Comparison of ENCODE assay signal across 23 cellular contexts in genomic region chr10:131201741-131202515, GRCh38.
A peak's percentile ranks its signal among the peaks of the same experiment; 100 is the strongest.
DNase-seq lines count a peak whose midpoint lies in the region; ATAC-seq, FAIRE-seq and TF ChIP-seq lines count a peak whose summit lies in the region.
"Had no signal": no experiment of that assay in that cellular context is flagged by ENCODE, and none has a peak within 500 bp of the region (broad histone marks: within the 10 kb centered on the region; RNA-seq: fewer than 3 reads in every experiment).

No MANE protein-coding gene starts in this region.

- intact Hi-C loops in spleen (cut with DNase I; ENCODE audit: low total_unique reads) (no loop called here), HepG2 (cut with micrococcal nuclease; ENCODE audit: unreplicated experiment) (no loop called here)

- CTCF ChIA-PET in HepG2 (lab: Yijun Ruan, JAX; ENCODE audit: low intra/inter-chr PET ratio, low total read pairs): no interaction called here

- no peak overlapping the region for H4K5ac ChIP-seq in H9 (ENCODE audit: insufficient read length, low read depth, low read length)

- no peak overlapping the region for H3T11ph ChIP-seq in H9 (ENCODE audit: low read length)

- no peak overlapping the region for H3K23ac ChIP-seq in H9 (ENCODE audit: insufficient read length, low read depth, low read length)

- no peak overlapping the region for H3K9ac ChIP-seq in H9 (ENCODE audit: extremely low read depth, insufficient read length, low read length)
- no peak overlapping the region for H3K9ac ChIP-seq in HepG2 (ENCODE audit: insufficient read depth, low read depth, low read length)

- no peak overlapping the region for H3K18ac ChIP-seq in H9 (ENCODE audit: insufficient read length, low read depth, low read length)

- no peaks in the 10 kb centered on the region for H4K20me1 ChIP-seq in H9 (ENCODE audit: control insufficient read depth, insufficient read depth, insufficient read length)
- no peaks in the 10 kb centered on the region for H4K20me1 ChIP-seq in HepG2 (ENCODE audit: insufficient read depth, low read length)

- H3K23me2 ChIP-seq in H9 (ENCODE audit: insufficient read length, low read depth, low read length, poor library complexity, severe bottlenecking): no peaks in the 10 kb centered on the region

- no peak overlapping the region for H2BK20ac ChIP-seq in H9 (ENCODE audit: low read depth, low read length, poor library complexity, severe bottlenecking)

- ATAC-seq in GM19452 (IDR thresholded peaks at IDR 0.05; ENCODE audit: unreplicated experiment) (no peak), HepG2 (no peak)
- ATAC-seq: HCT116 had no signal

- H4K91ac ChIP-seq in H9 (ENCODE audit: insufficient read length, low read depth, low read length): no peak overlapping the region

- H2AFZ ChIP-seq in H9 (ENCODE audit: low read length) (no peak overlapping the region), HepG2 (ENCODE audit: low read length) (no peak overlapping the region)

- H3K27me3 ChIP-seq in H9 (ENCODE audit: insufficient read depth, low read length) (no peaks in the 10 kb centered on the region), spleen (replicated peaks in 1 of 7) (peaks cover 0 to 12% (median 0%) of the 10 kb centered on the region in 7 donors), HepG2 (ENCODE audit: control insufficient read depth in 1 of 2, insufficient read depth in 2 of 2, low read length in 2 of 2) (peaks cover 1 to 26% of the 10 kb centered on the region in 2 experiments)
- H3K27me3 ChIP-seq: Peyer's patch, SJCRH30 had no signal

- no peak overlapping the region for H3K4me3 ChIP-seq in coronary artery
- no peak overlapping the region for H3K4me3 ChIP-seq in spleen
- no peak overlapping the region for H3K4me3 ChIP-seq in HepG2 (replicated peaks in 1 of 3; ENCODE audit: insufficient read depth in 1 of 3, low read depth in 2 of 3, low read length in 3 of 3)
- H3K4me3 ChIP-seq: Peyer's patch, SJCRH30 had no signal

- no peak overlapping the region for H2AK5ac ChIP-seq in H9 (ENCODE audit: insufficient read length, low read length)

- H3K27ac ChIP-seq in H9 (ENCODE audit: insufficient read length, low read depth, low read length): no peak overlapping the region
- H3K27ac ChIP-seq in coronary artery: no peak overlapping the region
- no peak overlapping the region for H3K27ac ChIP-seq in spleen
- H3K27ac ChIP-seq in HepG2 (ENCODE audit: extremely low read length, insufficient read depth, low read length): no peak overlapping the region
- H3K27ac ChIP-seq: C4-2B, Peyer's patch, SJCRH30 had no signal

- H2BK12ac ChIP-seq in H9 (ENCODE audit: insufficient read length, low read depth, low read length): no peak overlapping the region

- H3K27me3 Mint-ChIP-seq in H9 (ENCODE audit: low read depth): no peaks in the 10 kb centered on the region

- no peak for TF ChIP-seq POLR2A in spleen (IDR thresholded peaks at IDR 0.05)
- no peak for TF ChIP-seq POLR2A in HepG2 (IDR thresholded peaks at IDR 0.05; ENCODE audit: insufficient read depth in 1 of 2, low read depth in 2 of 2, low read length in 2 of 2)

- no peak overlapping the region for H3K4ac ChIP-seq in H9 (ENCODE audit: low read depth, low read length)

- no peak for FAIRE-seq in HepG2 (lab: Jason Lieb, UNC)
- FAIRE-seq: GM12891 had no signal

- TF ChIP-seq CTCF in H9 (conservative IDR thresholded peaks at IDR 0.05) (no peak), coronary artery (IDR thresholded peaks at IDR 0.05) (no peak), spleen (IDR thresholded peaks at IDR 0.05 in 8 of 11, conservative IDR thresholded peaks at IDR 0.05 in 3 of 11) (no peak), HepG2 (CRISPR knock-in tag; IDR thresholded peaks at IDR 0.05) (no peak)

- H3K56ac ChIP-seq in H9 (ENCODE audit: insufficient read length, low read depth, low read length): no peak overlapping the region

- H3K4me1 Mint-ChIP-seq in H9: peaks cover 4 to 9% of the 10 kb centered on the region in 2 experiments
- H3K4me1 Mint-ChIP-seq: CD8-positive, alpha-beta memory T cell had no signal

- peaks cover 0 to 4% (median 0%) of the 10 kb centered on the region in 3 experiments; a peak in 2 of 7 replicates for H3K36me3 Mint-ChIP-seq in H9 (ENCODE audit: insufficient read depth in 1 of 3, low read depth in 3 of 3)
- H3K36me3 Mint-ChIP-seq: CD8-positive, alpha-beta memory T cell had no signal

- no peak overlapping the region for H2BK15ac ChIP-seq in H9 (ENCODE audit: low read depth, low read length)

- H3K4me3 Mint-ChIP-seq in H9: no peak overlapping the region
- H3K4me3 Mint-ChIP-seq: CD8-positive, alpha-beta memory T cell had no signal

- H3K4me1 ChIP-seq in H9 (ENCODE audit: insufficient read depth, low read length) (no peaks in the 10 kb centered on the region), spleen (no peaks in the 10 kb centered on the region), HepG2 (ENCODE audit: insufficient read depth, low read length) (no peaks in the 10 kb centered on the region)
- H3K4me1 ChIP-seq: Peyer's patch, SJCRH30 had no signal

- no peaks in the 10 kb centered on the region for H3K79me2 ChIP-seq in H9 (ENCODE audit: insufficient read depth, low read length)
- no peaks in the 10 kb centered on the region for H3K79me2 ChIP-seq in HepG2 (ENCODE audit: insufficient read depth, low read length)

- H3K27ac Mint-ChIP-seq in H9: no peak overlapping the region
- H3K27ac Mint-ChIP-seq: CD8-positive, alpha-beta memory T cell had no signal

- TF ChIP-seq RAD21 in HepG2 (CRISPR knock-in tag; IDR thresholded peaks at IDR 0.05): no peak

- in situ Hi-C loops in HepG2 (cut with HindIII; ENCODE audit: extremely low pct_ligation_motif_present, low pct_unique_long_range_greater_than_20kb): no loop called here

- H4K8ac ChIP-seq in H9 (replicated peaks; ENCODE audit: insufficient read length, low read depth, low read length): no peak overlapping the region

- DNase-seq in H9 (peak; percentile 15), coronary artery (ENCODE audit: low spot score) (peak; percentile 68), mesenteric fat pad (ENCODE audit: low spot score) (peak; percentile 59), spleen (peak; percentile 54), HepG2 (ENCODE audit: low spot score) (no peak)
- DNase-seq in central memory CD4-positive, alpha-beta T cell: no peak
- DNase-seq: ACHN, Calu3, DMS153, GOT3, KBM-7, MM.1S, NCI-H1048, NCI-H1417 treated with DMSO at 0.1 percent for 48 hours, NCI-H446, NCI-H526, SJCRH30 had no signal

- H3K4me2 ChIP-seq in H9 (ENCODE audit: insufficient read depth, insufficient read length, low read length) (no peak overlapping the region), HepG2 (ENCODE audit: low read depth, low read length) (no peak overlapping the region)

- no peak for TF ChIP-seq EP300 in HepG2 (IDR thresholded peaks at IDR 0.05; ENCODE audit: low read depth in 2 of 2, low read length in 2 of 2)
- no peak for TF ChIP-seq EP300 in HepG2 (CRISPR knock-in tag; IDR thresholded peaks at IDR 0.05; ENCODE audit: borderline replicate concordance)

- H3K9me3 Mint-ChIP-seq in H9: peaks cover 0 to 2% of the 10 kb centered on the region in 2 experiments; a peak in 1 of 5 replicates

- no TSS peak for BruUV-seq in HepG2 (replicated peaks; lab: Mats Ljungman, UMichigan)

- H3K9me3 ChIP-seq in H9 (ENCODE audit: control insufficient read depth, low read depth, low read length): no peaks in the 10 kb centered on the region
- H3K9me3 ChIP-seq in spleen: no peaks in the 10 kb centered on the region
- no peaks in the 10 kb centered on the region for H3K9me3 ChIP-seq in HepG2 (ENCODE audit: low read length)
- H3K9me3 ChIP-seq: Peyer's patch, SJCRH30 had no signal

- POLR2A ChIA-PET in HepG2 (lab: Yijun Ruan, JAX): no interaction called here

- no peak overlapping the region for H2BK120ac ChIP-seq in H9 (ENCODE audit: low read depth, low read length, poor library complexity, severe bottlenecking)

- no peak overlapping the region for H2BK5ac ChIP-seq in H9 (ENCODE audit: insufficient read length, low read length)

- no peak overlapping the region for H3K14ac ChIP-seq in H9 (ENCODE audit: insufficient read depth, low read length)

- H3K79me1 ChIP-seq in H9 (ENCODE audit: insufficient read depth, low read depth, low read length, poor library complexity, severe bottlenecking): no peaks in the 10 kb centered on the region

- WGBS in H9 (ENCODE audit: extremely low coverage, insufficient read length, low lambda C conversion rate): no CpG with 5 or more reads among the region's 33 CpGs
- WGBS in spleen, 5 donors: 88 to 95% (median 92%) methylated on average over 32 to 33 of the region's 33 CpGs
- 54% methylated on average over 33 of the region's 33 CpGs for WGBS in HepG2 (ENCODE audit: low lambda C conversion rate)

- H3K36me3 ChIP-seq in spleen (no peaks in the 10 kb centered on the region), HepG2 (replicated peaks in 1 of 2; ENCODE audit: control insufficient read depth in 1 of 2, insufficient read depth in 2 of 2, low read length in 2 of 2) (no peaks in the 10 kb centered on the region)
- H3K36me3 ChIP-seq: Peyer's patch, SJCRH30 had no signal

TF ChIP-seq in HepG2, 621 proteins besides CTCF, POLR2A, EP300 and RAD21 (continues in another document):
- TF ChIP-seq HOXA5 (CRISPR knock-in tag; IDR thresholded peaks at IDR 0.05) (no peak), DDIT3 (CRISPR knock-in tag; IDR thresholded peaks at IDR 0.05) (no peak), ZBTB25 (CRISPR knock-in tag; IDR thresholded peaks at IDR 0.05) (no peak), ZNF251 (CRISPR knock-in tag; IDR thresholded peaks at IDR 0.05) (no peak), ARNTL (CRISPR knock-in tag; IDR thresholded peaks at IDR 0.05) (no peak)

Comparison
In these comparisons a context has a peak if more than half of its experiments do, and no peak if none do; other contexts are left out.
1. DNase-seq: peak in H9 (single experiment), coronary artery (single experiment), mesenteric fat pad (single experiment) and spleen (single experiment); none in central memory CD4-positive, alpha-beta T cell (single experiment) and HepG2 (single experiment).